17 cellular contexts compared by ENCODE assay signal in genomic region chr10:31622993-31623392, GRCh38.
DNase-seq lines count a peak whose midpoint lies in the region; ATAC-seq, FAIRE-seq and TF ChIP-seq lines count a peak whose summit lies in the region.
"Had no signal": no experiment of that assay in that cellular context is flagged by ENCODE, and none has a peak within 500 bp of the region (broad histone marks: within the 10 kb centered on the region; RNA-seq: fewer than 3 reads in every experiment).

No MANE protein-coding gene starts in this region.

- H3K9me3 ChIP-seq in left ventricle myocardium inferior (replicated peaks) = peaks cover 28% of the 10 kb centered on the region

- ATAC-seq in activated CD8-positive, alpha-beta T cell treated with anti-CD3 and anti-CD28 coated beads for 36 hours = no peak
- ATAC-seq: effector memory CD8-positive, alpha-beta T cell had no signal

- CTCF ChIA-PET in activated CD8-positive, alpha-beta T cell treated with anti-CD3 and anti-CD28 coated beads for 36 hours (lab: Charles Lee) = no interaction called here

- no peak overlapping the region for H3K4me3 Mint-ChIP-seq in activated CD8-positive, alpha-beta T cell treated with anti-CD3 and anti-CD28 coated beads for 36 hours
- H3K4me3 Mint-ChIP-seq: effector memory CD8-positive, alpha-beta T cell had no signal

- no peak overlapping the region for H3K27ac Mint-ChIP-seq in activated CD8-positive, alpha-beta T cell treated with anti-CD3 and anti-CD28 coated beads for 36 hours
- H3K27ac Mint-ChIP-seq: effector memory CD8-positive, alpha-beta T cell had no signal

- FAIRE-seq in urothelium cell line (lab: Jason Lieb, UNC) = no peak
- FAIRE-seq: H54, HTR-8/SVneo had no signal

- H3K4me3 ChIP-seq in astrocyte of the spinal cord (ENCODE audit: low read depth, low read length) (no peak overlapping the region), left ventricle myocardium inferior (no peak overlapping the region)

- peaks cover 49% of the 10 kb centered on the region for H3K4me1 ChIP-seq in left ventricle myocardium inferior

- H3K36me3 Mint-ChIP-seq in activated CD8-positive, alpha-beta T cell treated with anti-CD3 and anti-CD28 coated beads for 36 hours (ENCODE audit: low read depth) = no peaks in the 10 kb centered on the region

- DNase-seq in GM04504 (ENCODE audit: low read depth) (peak; percentile 94), astrocyte of the spinal cord (ENCODE audit: low read depth, low spot score) (peak; percentile 29), left ventricle myocardium inferior (no peak), stromal cell of bone marrow (ENCODE audit: low read depth) (peak; percentile 65), activated gamma-delta T cell (lab: John Stamatoyannopoulos, UW) (no peak), urothelium cell line (ENCODE audit: low spot score) (no peak), NCI-H1694 (lab: John Stamatoyannopoulos, UW) (no peak)
- no peak for DNase-seq in activated CD8-positive, alpha-beta T cell treated with anti-CD3 and anti-CD28 coated beads for 36 hours
- DNase-seq: amniotic stem cell; effector memory CD8-positive, alpha-beta T cell; NCI-H748 treated with DMSO at 0.1 percent for 48 hours; SIG-M5; stimulated activated CD4-positive, alpha-beta T cell treated with anti-CD3 and anti-CD28 coated beads, Interleukin-4, amount 100 ng/mL, for 24 hours; stimulated activated naive CD4-positive, alpha-beta T cell treated with Interleukin-2 at 50 U/mL for 16 hours; WERI-Rb-1 had no signal

- H3K9me3 Mint-ChIP-seq in activated CD8-positive, alpha-beta T cell treated with anti-CD3 and anti-CD28 coated beads for 36 hours = peaks cover 21% of the 10 kb centered on the region

- no peaks in the 10 kb centered on the region for H3K27me3 ChIP-seq in left ventricle myocardium inferior (ENCODE audit: low read depth)

- intact Hi-C loops in left ventricle myocardium inferior (cut with micrococcal nuclease) = no loop called here
- intact Hi-C loops in activated CD8-positive, alpha-beta T cell treated with anti-CD3 and anti-CD28 coated beads for 36 hours (cut with micrococcal nuclease) = no loop called here

- H3K36me3 ChIP-seq in left ventricle myocardium inferior = no peaks in the 10 kb centered on the region
- H3K36me3 ChIP-seq: WERI-Rb-1 had no signal

- in situ Hi-C loops in astrocyte of the spinal cord (cut with HindIII; ENCODE audit: low sequenced_read_pairs) = no loop called here

- H3K4me1 Mint-ChIP-seq in activated CD8-positive, alpha-beta T cell treated with anti-CD3 and anti-CD28 coated beads for 36 hours (ENCODE audit: low read depth) = no peaks in the 10 kb centered on the region

- POLR2A ChIA-PET in activated CD8-positive, alpha-beta T cell treated with anti-CD3 and anti-CD28 coated beads for 36 hours (lab: Charles Lee) = no interaction called here

- peak overlapping the region; percentile 77 for H3K27ac ChIP-seq in left ventricle myocardium inferior (replicated peaks)
- H3K27ac ChIP-seq: WERI-Rb-1 had no signal

- TF ChIP-seq CTCF in astrocyte of the spinal cord (IDR thresholded peaks at IDR 0.05; ENCODE audit: low read depth, low read length) = no peak
- TF ChIP-seq CTCF in left ventricle myocardium inferior (IDR thresholded peaks at IDR 0.05; ENCODE audit: borderline replicate concordance) = peak; percentile 33
- no peak for TF ChIP-seq CTCF in activated CD8-positive, alpha-beta T cell treated with anti-CD3 and anti-CD28 coated beads for 36 hours (IDR thresholded peaks at IDR 0.05)

- no peaks in the 10 kb centered on the region for H3K27me3 Mint-ChIP-seq in activated CD8-positive, alpha-beta T cell treated with anti-CD3 and anti-CD28 coated beads for 36 hours

Comparison
In these comparisons a context has a peak if more than half of its experiments do, and no peak if none do; other contexts are left out.
1. DNase-seq: peak in GM04504 (single experiment), astrocyte of the spinal cord (single experiment) and stromal cell of bone marrow (single experiment); none in left ventricle myocardium inferior (single experiment), activated gamma-delta T cell (single experiment), activated CD8-positive, alpha-beta T cell treated with anti-CD3 and anti-CD28 coated beads for 36 hours (single experiment), urothelium cell line (single experiment) and NCI-H1694 (single experiment).